Comparison of ENCODE assay signal across 30 cellular contexts in genomic region chr3:159757341-159758060, GRCh38.
"Had no signal": no experiment of that assay in that cellular context is flagged by ENCODE, and none has a peak within 500 bp of the region (broad histone marks: within the 10 kb centered on the region; RNA-seq: fewer than 3 reads in every experiment).

No MANE protein-coding gene starts in this region.

- H3K27me3 ChIP-seq: cardiac muscle cell, foreskin keratinocyte, heart left ventricle, ovary, suprapubic skin, tibial artery, upper lobe of right lung had no signal

- H3K4me3 ChIP-seq: cardiac muscle cell, heart left ventricle, left ventricle myocardium inferior, lung, ovary, suprapubic skin, tibial artery, upper lobe of right lung had no signal

- H3K36me3 ChIP-seq: cardiac muscle cell, heart left ventricle, ovary, suprapubic skin, upper lobe of right lung had no signal

- H3K4me3 Mint-ChIP-seq: activated CD4-positive, alpha-beta memory T cell treated with anti-CD3 and anti-CD28 coated beads, Interleukin-2, amount 10 ng/mL, durations not matched to agents 7 days and 5 days; activated CD4-positive, alpha-beta T cell treated with anti-CD3 and anti-CD28 coated beads, Interleukin-2, amount 10 ng/mL, durations not matched to agents 7 days and 5 days; effector memory CD8-positive, alpha-beta T cell; immature natural killer cell; natural killer cell treated with Interleukin-12 subunit alpha and Interleukin-12 subunit beta and Interleukin-15 and Interleukin-18, amount 100 ng/mL, for 72 hours; stimulated activated memory B cell treated with anti-CD40 and anti-IgM and Interleukin-4, amounts not matched to agents 10 μg/mL and 1 μg/mL and 100 μg/mL, for 72 hours had no signal

- DNase-seq: activated CD4-positive, alpha-beta memory T cell treated with anti-CD3 and anti-CD28 coated beads, Interleukin-2, amount 10 ng/mL, durations not matched to agents 7 days and 5 days; activated CD4-positive, alpha-beta T cell treated with anti-CD3 and anti-CD28 coated beads for 1 hour; activated CD4-positive, alpha-beta T cell treated with anti-CD3 and anti-CD28 coated beads, Interleukin-2, amount 10 ng/mL, durations not matched to agents 7 days and 5 days; activated T-cell treated with anti-CD3 and anti-CD28 coated beads, Interleukin-2, amount 50 U/mL, for 48 hours; anterior cingulate cortex; cortex of kidney; effector memory CD8-positive, alpha-beta T cell; foreskin keratinocyte; heart left ventricle; hypothalamus; immature natural killer cell; left ventricle myocardium inferior; mesendoderm; ovary; retina; small intestine; stimulated activated CD4-positive, alpha-beta T cell treated with anti-CD3 and anti-CD28 coated beads, Interleukin-4, amount 100 ng/mL, for 4 hours; stimulated activated CD8-positive, alpha-beta memory T cell treated with anti-CD3 and anti-CD28 coated beads, Interleukin-4, amount 100 ng/mL, for 48 hours; T-helper 2 cell; tibial artery; upper lobe of right lung had no signal

- H3K36me3 Mint-ChIP-seq: activated naive CD4-positive, alpha-beta T cell treated with anti-CD3 and anti-CD28 coated beads, Interleukin-2, amount 50 U/mL, for 72 hours; immature natural killer cell; stimulated activated memory B cell treated with anti-CD40 and anti-IgM and Interleukin-4, amounts not matched to agents 10 μg/mL and 1 μg/mL and 100 μg/mL, for 72 hours had no signal

- ATAC-seq: activated naive CD4-positive, alpha-beta T cell treated with anti-CD3 and anti-CD28 coated beads, Interleukin-2, amount 50 U/mL, for 72 hours; effector memory CD8-positive, alpha-beta T cell; foreskin keratinocyte; heart left ventricle; natural killer cell treated with Interleukin-12 subunit alpha and Interleukin-12 subunit beta and Interleukin-15 and Interleukin-18, amount 100 ng/mL, for 72 hours; sciatic nerve; stimulated activated memory B cell treated with anti-CD40 and anti-IgM and Interleukin-4, amounts not matched to agents 10 μg/mL and 1 μg/mL and 100 μg/mL, for 72 hours; upper lobe of right lung had no signal

- H3K27ac ChIP-seq: cardiac muscle cell, foreskin keratinocyte, heart left ventricle, left ventricle myocardium inferior, ovary, suprapubic skin, tibial artery, upper lobe of right lung had no signal

- H3K4me1 Mint-ChIP-seq: activated CD4-positive, alpha-beta memory T cell treated with anti-CD3 and anti-CD28 coated beads, Interleukin-2, amount 10 ng/mL, durations not matched to agents 7 days and 5 days; activated CD4-positive, alpha-beta T cell treated with anti-CD3 and anti-CD28 coated beads, Interleukin-2, amount 10 ng/mL, durations not matched to agents 7 days and 5 days; immature natural killer cell; stimulated activated memory B cell treated with anti-CD40 and anti-IgM and Interleukin-4, amounts not matched to agents 10 μg/mL and 1 μg/mL and 100 μg/mL, for 72 hours had no signal

- H3K9me3 ChIP-seq: ovary, suprapubic skin, tibial artery, upper lobe of right lung had no signal

- H3K27ac Mint-ChIP-seq: activated CD4-positive, alpha-beta memory T cell treated with anti-CD3 and anti-CD28 coated beads, Interleukin-2, amount 10 ng/mL, durations not matched to agents 7 days and 5 days; activated CD4-positive, alpha-beta T cell treated with anti-CD3 and anti-CD28 coated beads, Interleukin-2, amount 10 ng/mL, durations not matched to agents 7 days and 5 days; activated naive CD4-positive, alpha-beta T cell treated with anti-CD3 and anti-CD28 coated beads, Interleukin-2, amount 50 U/mL, for 72 hours; activated T-helper 2 cell treated with anti-CD3 and anti-CD28 coated beads, Interferon-gamma antibody, Interleukin-2, Interleukin-4, amounts not matched to agents 10 μg/mL and 5 μg/mL and 100 μg/mL, durations not matched to agents 14 hours and 24 hours and 36 hours; effector memory CD8-positive, alpha-beta T cell; immature natural killer cell; natural killer cell treated with Interleukin-12 subunit alpha and Interleukin-12 subunit beta and Interleukin-15 and Interleukin-18, amount 100 ng/mL, for 72 hours; progenitor cell of endocrine pancreas; stimulated activated memory B cell treated with anti-CD40 and anti-IgM and Interleukin-4, amounts not matched to agents 10 μg/mL and 1 μg/mL and 100 μg/mL, for 72 hours had no signal
